ENCODE assay signal across 8 cellular contexts in the genomic region with DNA sequence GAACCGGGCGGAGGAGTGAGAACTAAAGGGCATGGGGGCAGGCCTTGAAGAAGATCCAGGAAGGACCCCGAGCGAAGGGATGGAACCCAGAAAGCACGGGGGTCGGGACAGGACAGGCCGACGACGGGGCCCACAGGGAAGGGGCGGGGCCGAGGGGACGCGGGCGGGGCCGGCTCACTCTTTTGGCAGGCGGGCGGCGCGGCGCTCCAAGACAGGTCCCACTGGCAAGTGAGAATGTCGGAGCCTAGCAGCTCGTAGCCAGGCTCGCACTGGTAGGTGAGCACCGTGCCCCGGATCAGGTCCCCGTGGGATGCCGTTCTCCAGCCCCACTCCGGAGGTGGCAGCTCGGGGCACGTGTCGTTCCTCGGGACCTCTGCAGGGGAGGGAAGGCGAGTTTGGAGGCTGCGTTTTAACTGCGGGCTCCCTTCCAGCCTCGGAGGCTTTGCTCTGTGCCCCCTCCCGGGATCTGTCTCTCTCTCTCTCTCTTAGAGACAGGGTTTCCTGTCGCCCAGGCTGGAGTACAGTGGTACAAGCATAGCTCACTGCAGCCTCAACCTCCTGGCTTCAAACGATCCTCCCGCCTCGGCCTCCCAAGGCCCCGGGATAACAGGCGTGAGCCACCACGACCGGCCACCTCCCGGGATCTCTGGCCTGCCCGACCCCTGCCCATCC. TPM values are rescaled to one million over a fixed set of nuclear protein-coding genes. Genes with fewer than 3 reads are reported as not detected.
DNase-seq lines count a peak whose midpoint lies in the region; ATAC-seq lines count a peak whose summit lies in the region.

No MANE protein-coding gene starts in this region.

- H3K27ac Mint-ChIP-seq in CD4-positive, alpha-beta memory T cell = peak overlapping the region in 2 of 7 donors; percentile 35 to 68
- H3K27ac Mint-ChIP-seq in activated CD4-positive, alpha-beta T cell treated with anti-CD3 and anti-CD28 coated beads, Interleukin-2, amount 10 ng/mL, durations not matched to agents 24 days and 14 days = no peak overlapping the region

- H3K27me3 ChIP-seq in CD4-positive, alpha-beta memory T cell (ENCODE audit: insufficient read depth, low read length) = peaks cover 8% of the 10 kb centered on the region
- peaks cover 7% of the 10 kb centered on the region for H3K27me3 ChIP-seq in effector memory CD4-positive, alpha-beta T cell (replicated peaks; ENCODE audit: control insufficient read depth, insufficient read depth, low read length, poor library complexity, severe bottlenecking)

- peak overlapping the region; percentile 38 to 88 (median 80) for H3K4me3 Mint-ChIP-seq in CD4-positive, alpha-beta memory T cell
- H3K4me3 Mint-ChIP-seq in activated CD4-positive, alpha-beta T cell treated with anti-CD3 and anti-CD28 coated beads, Interleukin-2, amount 10 ng/mL, durations not matched to agents 24 days and 14 days = peak overlapping the region; percentile 76

- H3K9me3 ChIP-seq in CD4-positive, alpha-beta memory T cell (ENCODE audit: control insufficient read depth in 1 of 2, low read length in 2 of 2) = no peaks in the 10 kb centered on the region
- H3K9me3 ChIP-seq in effector memory CD4-positive, alpha-beta T cell (ENCODE audit: control insufficient read depth, low read length) = no peaks in the 10 kb centered on the region

- H3K4me1 ChIP-seq in CD4-positive, alpha-beta memory T cell (ENCODE audit: insufficient read depth, low read length) = peaks cover 14% of the 10 kb centered on the region
- peaks cover 17% of the 10 kb centered on the region for H3K4me1 ChIP-seq in effector memory CD4-positive, alpha-beta T cell (ENCODE audit: control insufficient read depth, insufficient read depth, low read length, poor library complexity, severe bottlenecking)

- no peaks in the 10 kb centered on the region for H3K36me3 ChIP-seq in CD4-positive, alpha-beta memory T cell (ENCODE audit: insufficient read depth, low read length)
- no peaks in the 10 kb centered on the region for H3K36me3 ChIP-seq in effector memory CD4-positive, alpha-beta T cell (ENCODE audit: control insufficient read depth, insufficient read depth, low read length)

- no peak for ATAC-seq in HG02870 (IDR thresholded peaks at IDR 0.05; ENCODE audit: unreplicated experiment)

- H3K4me3 ChIP-seq in CD4-positive, alpha-beta memory T cell (ENCODE audit: low read length in 2 of 2) = peak overlapping the region in 1 of 2 donors; percentile 38
- H3K4me3 ChIP-seq in effector memory CD4-positive, alpha-beta T cell (ENCODE audit: insufficient read depth, low read depth, low read length, poor library complexity, severe bottlenecking) = peak overlapping the region; percentile 45

- H3K27me3 Mint-ChIP-seq in CD4-positive, alpha-beta memory T cell = peaks cover 12 to 26% of the 10 kb centered on the region in 2 donors
- H3K27me3 Mint-ChIP-seq in activated CD4-positive, alpha-beta T cell treated with anti-CD3 and anti-CD28 coated beads, Interleukin-2, amount 10 ng/mL, durations not matched to agents 24 days and 14 days = peaks cover 24% of the 10 kb centered on the region

- H3K4me1 Mint-ChIP-seq in CD4-positive, alpha-beta memory T cell = peaks cover 3 to 21% (median 14%) of the 10 kb centered on the region in 4 donors
- H3K4me1 Mint-ChIP-seq in activated CD4-positive, alpha-beta T cell treated with anti-CD3 and anti-CD28 coated beads, Interleukin-2, amount 10 ng/mL, durations not matched to agents 24 days and 14 days = peaks cover 13% of the 10 kb centered on the region

- no peak overlapping the region for H3K27ac ChIP-seq in CD4-positive, alpha-beta memory T cell (ENCODE audit: low read depth, low read length)
- H3K27ac ChIP-seq in effector memory CD4-positive, alpha-beta T cell (ENCODE audit: insufficient read depth, low read length, poor library complexity, severe bottlenecking) = no peak overlapping the region

- peak in 2 of 5 donors; percentile 12 to 14 for DNase-seq in CD4-positive, alpha-beta memory T cell
- peak; percentile 80 for DNase-seq in activated CD4-positive, alpha-beta T cell treated with anti-CD3 and anti-CD28 coated beads, Interleukin-2, amount 10 ng/mL, durations not matched to agents 24 days and 14 days
- peak in 1 of 3 donors; percentile 13 for DNase-seq in effector memory CD4-positive, alpha-beta T cell
- DNase-seq in retina (peak; percentile 19), amniotic stem cell (lab: John Stamatoyannopoulos, UW) (no peak), NCI-H128 (lab: John Stamatoyannopoulos, UW; ENCODE audit: unreplicated experiment) (no peak), HuH-7.5 (ENCODE audit: low spot score) (no peak)

- POLR2A ChIA-PET in CD4-positive, alpha-beta memory T cell (lab: Charles Lee; ENCODE audit: partially characterized antibody) = interaction anchor here (1.5 kb wide), 1 partner anchor 13 kb away, joined by 3 read pairs; a partner anchor contains a TSS

- CTCF ChIA-PET in CD4-positive, alpha-beta memory T cell (lab: Charles Lee; ENCODE audit: partially characterized antibody) = interaction anchor here (1.3 to 1.6 kb wide), 2 partner anchors 28 kb away, joined by 3 to 9 read pairs; no protein-coding TSS in a partner anchor

- H3K9me3 Mint-ChIP-seq in CD4-positive, alpha-beta memory T cell = peaks cover 0 to 1% (median 0%) of the 10 kb centered on the region in 8 donors
- no peaks in the 10 kb centered on the region for H3K9me3 Mint-ChIP-seq in activated CD4-positive, alpha-beta T cell treated with anti-CD3 and anti-CD28 coated beads, Interleukin-2, amount 10 ng/mL, durations not matched to agents 24 days and 14 days

- intact Hi-C loops in CD4-positive, alpha-beta memory T cell (cut with micrococcal nuclease) = loop anchor here (1.0 kb wide), 1 partner anchor 13 kb away; a partner anchor contains a TSS
- intact Hi-C loops in activated CD4-positive, alpha-beta T cell treated with anti-CD3 and anti-CD28 coated beads, Interleukin-2, amount 10 ng/mL, durations not matched to agents 24 days and 14 days (cut with micrococcal nuclease) = no loop called here

- no peaks in the 10 kb centered on the region for H3K36me3 Mint-ChIP-seq in CD4-positive, alpha-beta memory T cell
- H3K36me3 Mint-ChIP-seq in activated CD4-positive, alpha-beta T cell treated with anti-CD3 and anti-CD28 coated beads, Interleukin-2, amount 10 ng/mL, durations not matched to agents 24 days and 14 days (ENCODE audit: low read depth) = no peaks in the 10 kb centered on the region

RNA-seq across cellular contexts. Expression of a gene that starts 13.7 kb away (rescaled TPM):
- 10 to 100 TPM; 76.2 to 79.8 TPM for total RNA-seq in CD4-positive, alpha-beta memory T cell
- 100 to 1,000 TPM in 1 of 2 donors, 10 to 100 TPM in 1; 87.2 to 123 TPM for polyA plus RNA-seq in CD4-positive, alpha-beta memory T cell
- total RNA-seq in activated CD4-positive, alpha-beta T cell treated with anti-CD3 and anti-CD28 coated beads, Interleukin-2, amount 10 ng/mL, durations not matched to agents 24 days and 14 days = 69.2 and 71.2 TPM in 2 replicates

RNA-seq across cellular contexts. Expression of a gene that starts 22.6 kb away (rescaled TPM):
- under 1 TPM in 1 of 2 experiments, not detected in 1; 0.70 TPM for total RNA-seq in CD4-positive, alpha-beta memory T cell
- polyA plus RNA-seq in CD4-positive, alpha-beta memory T cell = not detected
- total RNA-seq in activated CD4-positive, alpha-beta T cell treated with anti-CD3 and anti-CD28 coated beads, Interleukin-2, amount 10 ng/mL, durations not matched to agents 24 days and 14 days = 0.26 and 0.61 TPM in 2 replicates

RNA-seq across cellular contexts. Expression of a gene that starts 23.6 kb away (rescaled TPM):
- total RNA-seq in CD4-positive, alpha-beta memory T cell = not detected
- not detected for polyA plus RNA-seq in CD4-positive, alpha-beta memory T cell
- 4.4 and 4.8 TPM in 2 replicates for total RNA-seq in activated CD4-positive, alpha-beta T cell treated with anti-CD3 and anti-CD28 coated beads, Interleukin-2, amount 10 ng/mL, durations not matched to agents 24 days and 14 days

RNA-seq across cellular contexts. Expression of a gene that starts 49.3 kb away (rescaled TPM):
- total RNA-seq in CD4-positive, alpha-beta memory T cell = 10 to 100 TPM; 85.7 to 87.3 TPM
- 10 to 100 TPM in 1 of 2 donors, 1 to 10 TPM in 1; 6.0 to 16.3 TPM for polyA plus RNA-seq in CD4-positive, alpha-beta memory T cell
- total RNA-seq in activated CD4-positive, alpha-beta T cell treated with anti-CD3 and anti-CD28 coated beads, Interleukin-2, amount 10 ng/mL, durations not matched to agents 24 days and 14 days = 51.4 and 58.8 TPM in 2 replicates

RNA-seq across cellular contexts. Expression of a gene that starts 56.5 kb away (rescaled TPM):
- 100 to 1,000 TPM; 145 to 146 TPM for total RNA-seq in CD4-positive, alpha-beta memory T cell
- polyA plus RNA-seq in CD4-positive, alpha-beta memory T cell = 100 to 1,000 TPM; 172 to 187 TPM
- 116 and 122 TPM in 2 replicates for total RNA-seq in activated CD4-positive, alpha-beta T cell treated with anti-CD3 and anti-CD28 coated beads, Interleukin-2, amount 10 ng/mL, durations not matched to agents 24 days and 14 days

Comparison
In these comparisons a context has a peak if more than half of its experiments do, and no peak if none do; other contexts are left out.
1. DNase-seq: peak in activated CD4-positive, alpha-beta T cell treated with anti-CD3 and anti-CD28 coated beads, Interleukin-2, amount 10 ng/mL, durations not matched to agents 24 days and 14 days (single experiment) and retina (single experiment); none in amniotic stem cell (single experiment), NCI-H128 (single experiment) and HuH-7.5 (single experiment).